In genomic region chr12:121124402-121125109, GRCh38 we compare ENCODE assay signal across 7 cellular contexts. TPM values are rescaled to one million over a fixed set of nuclear protein-coding genes. Genes with fewer than 3 reads are reported as not detected.
DNase-seq lines count a peak whose midpoint lies in the region; ATAC-seq, FAIRE-seq and TF ChIP-seq lines count a peak whose summit lies in the region.

No MANE protein-coding gene starts in this region.

- H2AFZ ChIP-seq in PC-3 (ENCODE audit: low read length): peak overlapping the region; percentile 66

- DNase-seq in GM12891 (ENCODE audit: insufficient read length, low spot score) (no peak), PC-3 (peak; percentile 99), dermis microvascular lymphatic vessel endothelial cell (ENCODE audit: low read depth in 2 of 2) (peak; percentile 96 to 98), non-pigmented ciliary epithelial cell (ENCODE audit: low read depth) (peak; percentile 83), GM19240 (ENCODE audit: insufficient read length, low spot score) (no peak)

- H3K36me3 ChIP-seq in PC-3 (ENCODE audit: low read depth, low read length): no peaks in the 10 kb centered on the region

- TF ChIP-seq CTCF in PC-3 (conservative IDR thresholded peaks at IDR 0.05; ENCODE audit: low read depth, low read length): no peak

- H3K79me2 ChIP-seq in PC-3 (ENCODE audit: low read length): no peaks in the 10 kb centered on the region

- H3K4me1 ChIP-seq in PC-3 (ENCODE audit: insufficient read depth, low read length): peaks cover 18% of the 10 kb centered on the region

- no peak overlapping the region for H3K4me3 ChIP-seq in PC-3 (ENCODE audit: low read length)

- intact Hi-C loops in PC-3 (cut with micrococcal nuclease): loop anchor here (2.0 kb wide), 1 partner anchor 90 kb away; no protein-coding TSS in a partner anchor

- POLR2A ChIA-PET in PC-3 (lab: Charles Lee; ENCODE audit: unreplicated experiment): interaction anchor here (0.5 to 0.6 kb wide), 2 partner anchors 85 to 1713 kb away, joined by 4 to 17 read pairs; no protein-coding TSS in a partner anchor

- ATAC-seq in PC-3 (peak; percentile 99), GM21360 (IDR thresholded peaks at IDR 0.05; ENCODE audit: unreplicated experiment) (no peak), GM19035 (IDR thresholded peaks at IDR 0.05; ENCODE audit: unreplicated experiment) (no peak)

- no peaks in the 10 kb centered on the region for H3F3A ChIP-seq in PC-3 (ENCODE audit: low read length, unreplicated experiment)

- CTCF ChIA-PET in PC-3 (lab: Charles Lee): interaction anchor here (0.6 kb wide), 1 partner anchor 120 kb away, joined by 3 read pairs; no protein-coding TSS in a partner anchor

- peak; percentile 82 for FAIRE-seq in GM12891 (lab: Jason Lieb, UNC)

- no peaks in the 10 kb centered on the region for H4K20me1 ChIP-seq in PC-3 (ENCODE audit: low read length)

- no TSS peak for BruUV-seq in PC-3 (replicated peaks; lab: Mats Ljungman, UMichigan)

- H3K9ac ChIP-seq in PC-3 (ENCODE audit: low read length): peak overlapping the region; percentile 40; the same call in 1 of the 2 replicates

- no peaks in the 10 kb centered on the region for H3K27me3 ChIP-seq in PC-3 (ENCODE audit: low read length)

- H3K9me3 ChIP-seq in PC-3 (ENCODE audit: low read length): no peaks in the 10 kb centered on the region

- H3K9me2 ChIP-seq in PC-3 (replicated peaks; ENCODE audit: low read length): no peaks in the 10 kb centered on the region; the same call in 1 of the 2 replicates

- H3K4me2 ChIP-seq in PC-3 (ENCODE audit: low read length): peak overlapping the region; percentile 36

- no peak for TF ChIP-seq POLR2A in GM12891 (IDR thresholded peaks at IDR 0.05; ENCODE audit: low read depth, low read length)

- peak overlapping the region; percentile 77 for H3K27ac ChIP-seq in PC-3 (ENCODE audit: low read length)

TF ChIP-seq in GM12891, 5 proteins besides CTCF, POLR2A, EP300 and RAD21:
- no peak for TF ChIP-seq POU2F2 (IDR thresholded peaks at IDR 0.05; ENCODE audit: low read depth, low read length)
- TF ChIP-seq TAF1 (IDR thresholded peaks at IDR 0.05; ENCODE audit: low read depth, low read length): no peak
- TF ChIP-seq POLR2AphosphoS5 (IDR thresholded peaks at IDR 0.05; ENCODE audit: low read depth, low read length): no peak
- no peak for TF ChIP-seq PAX5 (IDR thresholded peaks at IDR 0.05; ENCODE audit: insufficient read depth, low read length, severe bottlenecking)
- no peak for TF ChIP-seq SPI1 (IDR thresholded peaks at IDR 0.05; ENCODE audit: low read depth, low read length)

RNA-seq across cellular contexts. Expression of gene P2RX7, which starts 8.1 kb away (rescaled TPM):
- 0.45 TPM for polyA plus RNA-seq in GM12891 (2012; ENCODE audit: low read depth, missing spikeins)
- 1.6 and 6.0 TPM in 2 replicates for total RNA-seq in PC-3 (2014; rRNA removed)
- total RNA-seq in dermis microvascular lymphatic vessel endothelial cell: 3.9 and 6.4 TPM in 2 replicates

Comparison
In these comparisons a context has a peak if more than half of its experiments do, and no peak if none do; other contexts are left out.
1. DNase-seq: peak in PC-3 (single experiment), dermis microvascular lymphatic vessel endothelial cell (2 of 2) and non-pigmented ciliary epithelial cell (single experiment); none in GM12891 (single experiment) and GM19240 (single experiment).